ENCODE assay signal across 17 cellular contexts in the genomic region with DNA sequence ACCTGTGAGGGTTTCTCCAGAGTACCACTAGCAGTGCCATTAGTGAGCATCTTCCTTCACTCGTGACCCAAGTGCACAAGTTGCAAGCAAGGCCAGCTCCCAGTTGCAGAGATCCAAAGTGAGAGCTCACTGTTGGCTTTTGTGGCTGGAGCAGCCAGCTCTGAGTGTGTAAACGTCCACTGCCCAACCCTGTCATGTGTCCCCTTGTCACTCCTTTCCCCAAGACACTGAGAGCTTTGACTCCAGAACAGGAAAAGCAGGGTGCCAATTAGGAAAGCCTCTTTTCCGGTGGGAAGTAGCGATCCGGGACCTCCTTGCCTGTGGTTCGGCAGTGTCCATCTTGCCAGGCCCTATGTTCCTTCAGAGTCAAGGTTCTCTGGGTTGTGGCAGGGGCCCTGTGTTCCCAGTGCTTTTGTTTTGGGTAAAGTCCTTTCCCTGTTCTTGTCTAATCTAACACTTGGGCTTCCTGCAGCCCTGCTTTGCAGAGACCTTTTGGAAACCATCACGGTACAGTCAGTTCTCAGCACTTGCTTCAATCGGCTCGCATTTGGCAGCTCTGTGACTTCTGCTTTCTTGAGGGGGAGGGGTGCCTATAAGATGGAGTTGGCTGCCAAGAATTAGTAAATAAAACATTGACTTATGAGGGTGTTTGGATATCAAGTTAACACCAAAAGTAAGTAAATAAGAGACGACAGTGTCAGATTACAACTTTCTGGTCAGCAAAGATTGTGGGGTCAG.
A peak's percentile ranks its signal among the peaks of the same experiment; 100 is the strongest.
DNase-seq lines count a peak whose midpoint lies in the region; ATAC-seq and TF ChIP-seq lines count a peak whose summit lies in the region.
"Had no signal": no experiment of that assay in that cellular context is flagged by ENCODE, and none has a peak within 500 bp of the region (broad histone marks: within the 10 kb centered on the region; RNA-seq: fewer than 3 reads in every experiment).

No MANE protein-coding gene starts in this region.

- TF ChIP-seq CTCF in LNCaP clone FGC (IDR thresholded peaks at IDR 0.05; ENCODE audit: control insufficient read depth, extremely low read depth, insufficient read depth) (no peak), body of pancreas (IDR thresholded peaks at IDR 0.05) (peak in 1 of 7 experiments; percentile 3), thyroid gland (IDR thresholded peaks at IDR 0.05) (no peak)
- no peak for TF ChIP-seq CTCF in CD4-positive, alpha-beta T cell (IDR thresholded peaks at IDR 0.05)

- DNase-seq in LNCaP clone FGC (ENCODE audit: low read depth) (peak; percentile 93), body of pancreas (peak; percentile 60 to 86 (median 73)), left kidney (ENCODE audit: low read depth, low spot score) (peak; percentile 79), thyroid gland (no peak), activated T-cell treated with anti-CD3 and anti-CD28 coated beads for 4 hours (no peak), NCI-H226 (no peak)
- DNase-seq in CD4-positive, alpha-beta T cell: no peak
- DNase-seq: activated T-cell treated with anti-CD3 and anti-CD28 coated beads, Interleukin-2, amount 50 U/mL, for 24 hours; effector CD8-positive, alpha-beta T cell; glutamatergic neuron; GOT3; mammary epithelial cell; NCI-H1436; stimulated activated CD4-positive, alpha-beta T cell treated with anti-CD3 and anti-CD28 coated beads, Interleukin-4, amount 100 ng/mL, for 1 hour; stimulated activated naive CD4-positive, alpha-beta T cell treated with Interleukin-2 at 50 U/mL for 16 hours had no signal

- H3K9me3 ChIP-seq in body of pancreas (no peaks in the 10 kb centered on the region), thyroid gland (no peaks in the 10 kb centered on the region)
- H3K9me3 ChIP-seq in CD4-positive, alpha-beta T cell (ENCODE audit: control insufficient read depth, low read length): no peaks in the 10 kb centered on the region
- H3K9me3 ChIP-seq: SJCRH30 had no signal

- peak; percentile 78 for ATAC-seq in body of pancreas
- ATAC-seq in CD4-positive, alpha-beta T cell (ENCODE audit: poor library complexity): no peak
- ATAC-seq: WTC11 had no signal

- no peaks in the 10 kb centered on the region for H3K27me3 ChIP-seq in body of pancreas
- no peaks in the 10 kb centered on the region for H3K27me3 ChIP-seq in thyroid gland
- H3K27me3 ChIP-seq in CD4-positive, alpha-beta T cell (ENCODE audit: control insufficient read depth, insufficient read depth, low read length): no peaks in the 10 kb centered on the region
- H3K27me3 ChIP-seq: SJCRH30 had no signal

- H3K36me3 ChIP-seq in body of pancreas (replicated peaks in 1 of 2; ENCODE audit: insufficient read depth in 1 of 2, low read depth in 2 of 2) (peaks cover 0 to 17% of the 10 kb centered on the region in 2 donors), thyroid gland (peaks cover 24 to 47% of the 10 kb centered on the region in 2 donors)
- H3K36me3 ChIP-seq: SJCRH30 had no signal

- H3K27ac ChIP-seq in body of pancreas (peak overlapping the region; percentile 44 to 71 (median 56)), thyroid gland (peak overlapping the region in 2 of 3 donors; percentile 16 to 25)
- no peak overlapping the region for H3K27ac ChIP-seq in CD4-positive, alpha-beta T cell (ENCODE audit: low read depth, low read length)
- H3K27ac ChIP-seq: SJCRH30 had no signal

- H3K27ac Mint-ChIP-seq in CD4-positive, alpha-beta T cell: no peak overlapping the region
- H3K27ac Mint-ChIP-seq: activated T-cell treated with anti-CD3 and anti-CD28 coated beads, Interleukin-2, amount 50 U/mL, for 24 hours; WTC11 had no signal

- peaks cover 22% of the 10 kb centered on the region for H3K4me1 Mint-ChIP-seq in CD4-positive, alpha-beta T cell (ENCODE audit: low read depth)
- H3K4me1 Mint-ChIP-seq: WTC11 had no signal

- H3K9me3 Mint-ChIP-seq in CD4-positive, alpha-beta T cell: no peaks in the 10 kb centered on the region
- H3K9me3 Mint-ChIP-seq: activated T-cell treated with anti-CD3 and anti-CD28 coated beads, Interleukin-2, amount 50 U/mL, for 24 hours; WTC11 had no signal

- POLR2A ChIA-PET in CD4-positive, alpha-beta T cell (lab: Charles Lee): no interaction called here

- WGBS in body of pancreas, 2 donors: 16 to 36% methylated on average over 10 of the region's 10 CpGs
- 66 to 73% methylated on average over 10 of the region's 10 CpGs for WGBS in thyroid gland, 2 donors

- CTCF ChIA-PET in CD4-positive, alpha-beta T cell (lab: Charles Lee): no interaction called here

- intact Hi-C loops in body of pancreas (cut with DNase I): no loop called here
- intact Hi-C loops in thyroid gland (cut with DNase I): loop anchor here (5.0 kb wide), 1 partner anchor 37 kb away; no protein-coding TSS in a partner anchor
- intact Hi-C loops in CD4-positive, alpha-beta T cell (cut with DNase I, micrococcal nuclease): no loop called here

- no peak overlapping the region for H3K4me3 Mint-ChIP-seq in CD4-positive, alpha-beta T cell
- H3K4me3 Mint-ChIP-seq: activated T-cell treated with anti-CD3 and anti-CD28 coated beads, Interleukin-2, amount 50 U/mL, for 24 hours; WTC11 had no signal

- H3K36me3 Mint-ChIP-seq in CD4-positive, alpha-beta T cell (ENCODE audit: low read depth): peaks cover 86% of the 10 kb centered on the region

- peak in 2 of 3 donors; percentile 19 to 26 for TF ChIP-seq POLR2A in body of pancreas (IDR thresholded peaks at IDR 0.05)
- TF ChIP-seq POLR2A in thyroid gland (IDR thresholded peaks at IDR 0.05): no peak

- H3K27me3 Mint-ChIP-seq in CD4-positive, alpha-beta T cell: no peaks in the 10 kb centered on the region
- H3K27me3 Mint-ChIP-seq: activated T-cell treated with anti-CD3 and anti-CD28 coated beads, Interleukin-2, amount 50 U/mL, for 24 hours had no signal

- H3K4me3 ChIP-seq in LNCaP clone FGC (ENCODE audit: low read depth, low read length) (no peak overlapping the region), body of pancreas (no peak overlapping the region), thyroid gland (replicated peaks in 1 of 3) (no peak overlapping the region)
- H3K4me3 ChIP-seq: SJCRH30 had no signal

- H3K4me1 ChIP-seq in body of pancreas (peaks cover 52% of the 10 kb centered on the region), thyroid gland (peaks cover 36 to 49% of the 10 kb centered on the region in 2 donors)
- H3K4me1 ChIP-seq: SJCRH30 had no signal

Comparison
In these comparisons a context has a peak if more than half of its experiments do, and no peak if none do; other contexts are left out.
1. DNase-seq: peak in LNCaP clone FGC (single experiment), body of pancreas (4 of 4) and left kidney (single experiment); none in thyroid gland (0 of 2), CD4-positive, alpha-beta T cell (0 of 10), activated T-cell treated with anti-CD3 and anti-CD28 coated beads for 4 hours (single experiment) and NCI-H226 (single experiment).
2. POLR2A ChIP-seq: peak in body of pancreas (2 of 3); none in thyroid gland (0 of 2).